18 cellular contexts compared by ENCODE assay signal in the genomic region with DNA sequence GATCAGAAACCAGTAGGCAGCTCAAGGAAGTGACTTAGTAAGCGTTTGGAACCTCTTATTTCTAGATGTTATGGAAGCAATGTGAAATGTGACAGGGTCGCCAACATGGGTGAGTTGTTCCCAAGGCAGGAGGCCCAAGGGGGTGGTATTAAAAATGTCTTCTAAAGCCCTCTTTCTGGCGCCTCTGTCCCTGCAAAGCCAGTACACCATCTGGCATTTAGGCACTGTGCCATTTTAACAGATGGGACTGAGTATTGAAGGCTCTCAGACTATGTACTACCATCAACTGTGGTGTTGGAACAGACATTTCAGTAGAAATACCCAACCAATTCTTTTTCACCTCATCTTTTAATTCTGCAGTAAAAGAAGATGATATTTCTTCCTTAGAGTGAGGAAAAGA.
DNase-seq lines count a peak whose midpoint lies in the region; ATAC-seq lines count a peak whose summit lies in the region.
"Had no signal": no experiment of that assay in that cellular context is flagged by ENCODE, and none has a peak within 500 bp of the region (broad histone marks: within the 10 kb centered on the region; RNA-seq: fewer than 3 reads in every experiment).

No MANE protein-coding gene starts in this region.

- DNase-seq in AG08395 (ENCODE audit: low spot score) = peak; percentile 51
- peak; percentile 9 for DNase-seq in HCEC 1CT
- DNase-seq in NCI-H82 treated with DMSO at 0.1 percent for 48 hours (lab: John Stamatoyannopoulos, UW; ENCODE audit: unreplicated experiment) = peak; percentile 89
- DNase-seq in fibroblast of the conjunctiva (ENCODE audit: low read depth) = peak; percentile 3
- no peak for DNase-seq in NK-92 treated with Interleukin-12 subunit alpha and Interleukin-12 subunit beta, amount 100 ng/mL, for 24 hours (lab: John Stamatoyannopoulos, UW)
- DNase-seq in stimulated activated CD4-positive, alpha-beta T cell treated with anti-CD3 and anti-CD28 coated beads, Interleukin-15, amount 100 ng/mL, for 24 hours = no peak
- DNase-seq: activated CD4-positive, alpha-beta T cell treated with anti-CD3 and anti-CD28 coated beads for 36 hours; activated effector memory CD4-positive, alpha-beta T cell treated with Interleukin-2 at 50 U/mL for 16 hours; amniotic stem cell; CD8-positive, alpha-beta T cell; NCI-H510A treated with DMSO at 0.1 percent for 48 hours; stimulated activated naive CD8-positive, alpha-beta T cell treated with anti-CD3 and anti-CD28 coated beads, Interleukin-15, Interleukin-2, amounts not matched to agents 100 U/mL and 50 U/mL, for 24 hours had no signal

- no peak for ATAC-seq in GM21528 (IDR thresholded peaks at IDR 0.05; ENCODE audit: low FRiP score, unreplicated experiment)
- ATAC-seq in GM18517 (IDR thresholded peaks at IDR 0.05; ENCODE audit: unreplicated experiment) = no peak
- ATAC-seq: activated CD4-positive, alpha-beta T cell treated with anti-CD3 and anti-CD28 coated beads for 36 hours; CD8-positive, alpha-beta T cell; gastroesophageal sphincter; GM12878; mucosa of descending colon; SK-N-SH treated with all-trans-retinoic acid at 6 μM for 48 hours; stimulated activated naive CD8-positive, alpha-beta T cell treated with anti-CD3 and anti-CD28 coated beads, Interleukin-15, Interleukin-2, amounts not matched to agents 100 U/mL and 50 U/mL, for 24 hours had no signal

Comparison
In these comparisons a context has a peak if more than half of its experiments do, and no peak if none do; other contexts are left out.
1. DNase-seq: peak in AG08395 (single experiment), HCEC 1CT (single experiment), NCI-H82 treated with DMSO at 0.1 percent for 48 hours (single experiment) and fibroblast of the conjunctiva (single experiment); none in NK-92 treated with Interleukin-12 subunit alpha and Interleukin-12 subunit beta, amount 100 ng/mL, for 24 hours (single experiment) and stimulated activated CD4-positive, alpha-beta T cell treated with anti-CD3 and anti-CD28 coated beads, Interleukin-15, amount 100 ng/mL, for 24 hours (single experiment).